12 cellular contexts compared by ENCODE assay signal in the genomic region with DNA sequence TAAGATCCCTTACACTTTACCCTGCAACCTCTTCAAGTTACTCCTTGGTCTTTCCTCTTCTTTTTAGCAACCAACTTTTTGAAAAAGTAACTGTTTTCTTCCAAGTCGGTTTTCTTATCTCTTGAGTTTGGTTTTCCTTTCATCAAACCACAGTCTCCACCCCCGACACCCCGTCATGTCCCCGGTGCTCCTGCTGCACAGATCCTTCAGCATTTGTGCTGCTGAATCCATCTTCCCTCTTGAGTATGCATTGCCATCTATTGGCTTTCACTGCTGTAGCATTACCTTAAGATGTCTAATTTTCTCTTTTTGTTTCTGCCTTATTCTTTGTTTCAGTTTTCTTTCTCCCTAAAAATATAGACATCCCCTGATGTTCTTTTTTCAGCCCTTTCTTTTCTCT.
"Had no signal": no experiment of that assay in that cellular context is flagged by ENCODE, and none has a peak within 500 bp of the region (broad histone marks: within the 10 kb centered on the region; RNA-seq: fewer than 3 reads in every experiment).

No MANE protein-coding gene starts in this region.

- DNase-seq: activated gamma-delta T cell; activated naive CD8-positive, alpha-beta T cell treated with anti-CD3 and anti-CD28 coated beads, Interleukin-2, amount 50 U/mL, for 24 hours; activated T-cell treated with anti-CD3 and anti-CD28 coated beads, Interleukin-2, amount 50 U/mL, for 4 hours; midbrain; stimulated activated CD4-positive, alpha-beta T cell treated with anti-CD3 and anti-CD28 coated beads, Interleukin-4, amount 100 ng/mL, for 4 hours; stomach; T-helper 17 cell had no signal

- H3K4me3 Mint-ChIP-seq: activated naive CD8-positive, alpha-beta T cell treated with anti-CD3 and anti-CD28 coated beads, Interleukin-2, amount 50 U/mL, for 24 hours; activated T-cell treated with anti-CD3 and anti-CD28 coated beads, Interleukin-2, amount 50 U/mL, for 4 hours; T-helper 17 cell had no signal

- H3K4me1 ChIP-seq: ascending aorta, esophagus muscularis mucosa, stomach had no signal

- H3K27me3 ChIP-seq: ascending aorta, esophagus muscularis mucosa, stomach had no signal

- H2AFZ ChIP-seq: parathyroid adenoma had no signal

- H3K79me2 ChIP-seq: parathyroid adenoma had no signal

- H3K9me3 ChIP-seq: ascending aorta, esophagus muscularis mucosa, stomach, thoracic aorta had no signal

- H3K9me3 Mint-ChIP-seq: activated naive CD8-positive, alpha-beta T cell treated with anti-CD3 and anti-CD28 coated beads, Interleukin-2, amount 50 U/mL, for 24 hours; activated T-cell treated with anti-CD3 and anti-CD28 coated beads, Interleukin-2, amount 50 U/mL, for 4 hours had no signal

- H3K27ac ChIP-seq: ascending aorta, esophagus muscularis mucosa, parathyroid adenoma, stomach, thoracic aorta had no signal

- H3K4me3 ChIP-seq: ascending aorta, esophagus muscularis mucosa, lung, stomach, thoracic aorta had no signal

- H3K27ac Mint-ChIP-seq: activated naive CD8-positive, alpha-beta T cell treated with anti-CD3 and anti-CD28 coated beads, Interleukin-2, amount 50 U/mL, for 24 hours; T-helper 17 cell had no signal

- H3K9ac ChIP-seq: parathyroid adenoma had no signal

- H3K36me3 ChIP-seq: ascending aorta, esophagus muscularis mucosa, stomach, thoracic aorta had no signal

- ATAC-seq: activated naive CD8-positive, alpha-beta T cell treated with anti-CD3 and anti-CD28 coated beads, Interleukin-2, amount 50 U/mL, for 24 hours; activated T-cell treated with anti-CD3 and anti-CD28 coated beads, Interleukin-2, amount 50 U/mL, for 4 hours; T-helper 17 cell had no signal
